Comparison of ENCODE assay signal across 20 cellular contexts in genomic region chr14:75417674-75418073, GRCh38. TPM values are rescaled to one million over a fixed set of nuclear protein-coding genes. Genes with fewer than 3 reads are reported as not detected.
DNase-seq lines count a peak whose midpoint lies in the region; ATAC-seq, FAIRE-seq and TF ChIP-seq lines count a peak whose summit lies in the region.
"Had no signal": no experiment of that assay in that cellular context is flagged by ENCODE, and none has a peak within 500 bp of the region (broad histone marks: within the 10 kb centered on the region; RNA-seq: fewer than 3 reads in every experiment).

No MANE protein-coding gene starts in this region.

- no peak overlapping the region for H3K4me3 ChIP-seq in left lung
- H3K4me3 ChIP-seq in ovary = no peak overlapping the region
- H3K4me3 ChIP-seq: cardiac muscle cell, gastrocnemius medialis, SJCRH30 had no signal

- intact Hi-C loops in MCF 10A (cut with micrococcal nuclease) = no loop called here
- intact Hi-C loops in left lung (cut with DNase I) = no loop called here
- intact Hi-C loops in ovary (cut with DNase I) = no loop called here

- no TSS peak for BruUV-seq in MCF 10A (replicated peaks; lab: Mats Ljungman, UMichigan)

- no peak for TF ChIP-seq EP300 in ovary (IDR thresholded peaks at IDR 0.05)

- DNase-seq in AG08396 (ENCODE audit: low spot score) (peak; percentile 63), HCEC 1CT (peak; percentile 55), MCF 10A (ENCODE audit: unreplicated experiment) (peak; percentile 92), left lung (no peak), ovary (no peak), H54 (ENCODE audit: insufficient read length, low spot score) (no peak)
- DNase-seq in activated effector memory CD4-positive, alpha-beta T cell treated with anti-CD3 and anti-CD28 coated beads, Interleukin-2, amount 50 U/mL, for 16 hours = no peak
- DNase-seq: effector CD4-positive, alpha-beta T cell; KG1; NCI-H1694 treated with DMSO at 0.1 percent for 48 hours; NCI-H446 treated with DMSO at 0.1 percent for 48 hours; SJCRH30; trophoblast cell had no signal

- no peaks in the 10 kb centered on the region for H3K9me3 Mint-ChIP-seq in MCF 10A (ENCODE audit: unreplicated experiment)
- H3K9me3 Mint-ChIP-seq: activated naive CD4-positive, alpha-beta T cell treated with anti-CD3 and anti-CD28 coated beads, Interleukin-2, amount 50 U/mL, for 24 hours; stimulated activated effector memory CD8-positive, alpha-beta T cell treated with anti-CD3 and anti-CD28 coated beads, Interleukin-12 subunit alpha, Interleukin-12 subunit beta, amount 100 ng/mL, for 72 hours had no signal

- TF ChIP-seq CTCF in MCF 10A (IDR thresholded peaks at IDR 0.05; ENCODE audit: unreplicated experiment) (no peak), left lung (IDR thresholded peaks at IDR 0.05) (no peak), ovary (IDR thresholded peaks at IDR 0.05) (no peak)

- H3K27me3 Mint-ChIP-seq in MCF 10A (ENCODE audit: insufficient read depth, unreplicated experiment) = no peaks in the 10 kb centered on the region
- H3K27me3 Mint-ChIP-seq: activated naive CD4-positive, alpha-beta T cell treated with anti-CD3 and anti-CD28 coated beads, Interleukin-2, amount 50 U/mL, for 24 hours had no signal

- no peak overlapping the region for H3K4me3 Mint-ChIP-seq in MCF 10A (ENCODE audit: unreplicated experiment)
- H3K4me3 Mint-ChIP-seq: activated naive CD4-positive, alpha-beta T cell treated with anti-CD3 and anti-CD28 coated beads, Interleukin-2, amount 50 U/mL, for 24 hours; neural crest cell; stimulated activated effector memory CD8-positive, alpha-beta T cell treated with anti-CD3 and anti-CD28 coated beads, Interleukin-12 subunit alpha, Interleukin-12 subunit beta, amount 100 ng/mL, for 72 hours had no signal

- no peaks in the 10 kb centered on the region for H3K9me3 ChIP-seq in left lung
- no peaks in the 10 kb centered on the region for H3K9me3 ChIP-seq in ovary
- H3K9me3 ChIP-seq: Caco-2, gastrocnemius medialis, SJCRH30 had no signal

- CTCF ChIA-PET in MCF 10A (lab: Yijun Ruan, JAX) = interaction anchor here (1.1 to 3.3 kb wide), 2 partner anchors 109 to 143 kb away, joined by 4 to 14 read pairs; no protein-coding TSS in a partner anchor

- H3K27ac ChIP-seq in left lung (no peak overlapping the region), ovary (no peak overlapping the region)
- H3K27ac ChIP-seq: cardiac muscle cell, gastrocnemius medialis, SJCRH30 had no signal

- no peaks in the 10 kb centered on the region for H3K36me3 ChIP-seq in left lung
- H3K36me3 ChIP-seq in ovary = no peaks in the 10 kb centered on the region
- H3K36me3 ChIP-seq: cardiac muscle cell, gastrocnemius medialis, SJCRH30 had no signal

- H3K4me1 Mint-ChIP-seq in MCF 10A (ENCODE audit: insufficient read depth, unreplicated experiment) = peaks cover 30% of the 10 kb centered on the region
- H3K4me1 Mint-ChIP-seq: stimulated activated effector memory CD8-positive, alpha-beta T cell treated with anti-CD3 and anti-CD28 coated beads, Interleukin-12 subunit alpha, Interleukin-12 subunit beta, amount 100 ng/mL, for 72 hours had no signal

- no peak for TF ChIP-seq POLR2A in ovary (IDR thresholded peaks at IDR 0.05)
- TF ChIP-seq POLR2A in H54 (IDR thresholded peaks at IDR 0.05; ENCODE audit: low read depth, low read length) = no peak

- H3K27ac Mint-ChIP-seq in MCF 10A (ENCODE audit: low read depth, unreplicated experiment) = no peak overlapping the region
- H3K27ac Mint-ChIP-seq: activated naive CD4-positive, alpha-beta T cell treated with anti-CD3 and anti-CD28 coated beads, Interleukin-2, amount 50 U/mL, for 24 hours; stimulated activated effector memory CD8-positive, alpha-beta T cell treated with anti-CD3 and anti-CD28 coated beads, Interleukin-12 subunit alpha, Interleukin-12 subunit beta, amount 100 ng/mL, for 72 hours had no signal

- POLR2A ChIA-PET in MCF 10A (lab: Yijun Ruan, JAX) = interaction anchor here (0.7 to 2.4 kb wide), 11 partner anchors 9 to 293 kb away, joined by 3 to 22 read pairs (median 5); no protein-coding TSS in a partner anchor

- H3K4me1 ChIP-seq in left lung = peaks cover 4 to 14% of the 10 kb centered on the region in 2 donors
- H3K4me1 ChIP-seq in ovary (ENCODE audit: insufficient read depth) = no peaks in the 10 kb centered on the region
- H3K4me1 ChIP-seq: SJCRH30 had no signal

- no peaks in the 10 kb centered on the region for H3K36me3 Mint-ChIP-seq in MCF 10A (ENCODE audit: insufficient read depth, unreplicated experiment)
- H3K36me3 Mint-ChIP-seq: activated naive CD4-positive, alpha-beta T cell treated with anti-CD3 and anti-CD28 coated beads, Interleukin-2, amount 50 U/mL, for 24 hours; stimulated activated effector memory CD8-positive, alpha-beta T cell treated with anti-CD3 and anti-CD28 coated beads, Interleukin-12 subunit alpha, Interleukin-12 subunit beta, amount 100 ng/mL, for 72 hours had no signal

- no peaks in the 10 kb centered on the region for H3K27me3 ChIP-seq in left lung
- H3K27me3 ChIP-seq in ovary = no peaks in the 10 kb centered on the region
- H3K27me3 ChIP-seq: cardiac muscle cell, gastrocnemius medialis had no signal

- WGBS in ovary, 3 donors = 56 to 63% (median 63%) methylated on average over 1 of the region's 1 CpG

- ATAC-seq in left lung (peak; percentile 51), HG02588 (IDR thresholded peaks at IDR 0.05; ENCODE audit: unreplicated experiment) (no peak)
- ATAC-seq: gastrocnemius medialis; stimulated activated effector memory CD8-positive, alpha-beta T cell treated with anti-CD3 and anti-CD28 coated beads, Interleukin-12 subunit alpha, Interleukin-12 subunit beta, amount 100 ng/mL, for 72 hours had no signal

- FAIRE-seq in H54 (lab: Jason Lieb, UNC) = no peak

RNA-seq across cellular contexts. Expression of gene JDP2, which starts 10.1 kb away (rescaled TPM):
- total RNA-seq in MCF 10A (2022) = 38.9 and 45.3 TPM in 2 replicates
- 10 to 100 TPM; 56.8 to 57.6 TPM for total RNA-seq in left lung
- 10 to 100 TPM; 19.0 to 89.9 (median 26.8) TPM for total RNA-seq in ovary
- polyA plus RNA-seq in ovary = 10 to 100 TPM; 16.2 to 22.5 TPM

Comparison
In these comparisons a context has a peak if more than half of its experiments do, and no peak if none do; other contexts are left out.
1. DNase-seq: peak in AG08396 (single experiment), HCEC 1CT (single experiment) and MCF 10A (single experiment); none in left lung (0 of 2), activated effector memory CD4-positive, alpha-beta T cell treated with anti-CD3 and anti-CD28 coated beads, Interleukin-2, amount 50 U/mL, for 16 hours (single experiment), ovary (0 of 5) and H54 (single experiment).